Comparison of ENCODE assay signal across 2 cellular contexts in the genomic region with DNA sequence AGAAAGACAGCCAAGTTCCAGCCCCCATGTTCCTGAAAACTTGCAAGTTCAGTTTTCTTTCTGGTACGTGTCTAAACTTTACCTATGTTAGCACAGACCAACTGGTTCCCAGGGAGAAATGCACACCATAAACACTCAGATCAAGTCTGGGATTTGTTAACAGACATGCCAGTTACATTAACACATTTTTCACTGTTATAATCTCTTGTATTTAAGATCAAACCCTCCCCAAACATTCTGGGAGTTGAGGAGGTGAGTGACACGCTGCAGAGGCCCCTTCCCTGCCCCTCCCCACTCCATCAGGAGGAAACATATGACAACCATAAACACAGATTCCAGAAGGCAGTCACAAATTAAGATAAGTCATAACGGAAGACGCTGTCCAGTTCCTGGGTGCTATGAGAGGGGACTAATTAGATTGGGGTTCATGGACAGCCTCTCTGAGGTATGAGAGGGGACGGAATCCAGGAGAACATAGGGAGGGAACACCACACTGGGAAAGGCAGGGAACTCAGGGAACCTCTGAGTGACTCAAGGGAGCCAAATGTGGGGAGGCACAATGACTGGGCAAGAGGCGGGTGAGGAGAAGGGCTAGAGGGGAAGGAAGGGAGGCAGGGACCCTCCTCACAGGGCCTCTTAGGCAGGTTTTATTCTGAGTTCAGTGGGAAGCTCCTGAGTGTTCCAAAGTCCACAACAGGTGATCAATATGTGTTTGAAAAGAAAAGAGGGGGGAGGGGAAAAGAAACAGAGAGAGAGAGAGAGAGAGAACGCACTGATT.
TF ChIP-seq lines count a peak whose summit lies in the region.

No MANE protein-coding gene starts in this region.

TF ChIP-seq in GM23338, 12 proteins besides CTCF, POLR2A, EP300 and RAD21 (continues in another document):
- TF ChIP-seq, protein P1, sequence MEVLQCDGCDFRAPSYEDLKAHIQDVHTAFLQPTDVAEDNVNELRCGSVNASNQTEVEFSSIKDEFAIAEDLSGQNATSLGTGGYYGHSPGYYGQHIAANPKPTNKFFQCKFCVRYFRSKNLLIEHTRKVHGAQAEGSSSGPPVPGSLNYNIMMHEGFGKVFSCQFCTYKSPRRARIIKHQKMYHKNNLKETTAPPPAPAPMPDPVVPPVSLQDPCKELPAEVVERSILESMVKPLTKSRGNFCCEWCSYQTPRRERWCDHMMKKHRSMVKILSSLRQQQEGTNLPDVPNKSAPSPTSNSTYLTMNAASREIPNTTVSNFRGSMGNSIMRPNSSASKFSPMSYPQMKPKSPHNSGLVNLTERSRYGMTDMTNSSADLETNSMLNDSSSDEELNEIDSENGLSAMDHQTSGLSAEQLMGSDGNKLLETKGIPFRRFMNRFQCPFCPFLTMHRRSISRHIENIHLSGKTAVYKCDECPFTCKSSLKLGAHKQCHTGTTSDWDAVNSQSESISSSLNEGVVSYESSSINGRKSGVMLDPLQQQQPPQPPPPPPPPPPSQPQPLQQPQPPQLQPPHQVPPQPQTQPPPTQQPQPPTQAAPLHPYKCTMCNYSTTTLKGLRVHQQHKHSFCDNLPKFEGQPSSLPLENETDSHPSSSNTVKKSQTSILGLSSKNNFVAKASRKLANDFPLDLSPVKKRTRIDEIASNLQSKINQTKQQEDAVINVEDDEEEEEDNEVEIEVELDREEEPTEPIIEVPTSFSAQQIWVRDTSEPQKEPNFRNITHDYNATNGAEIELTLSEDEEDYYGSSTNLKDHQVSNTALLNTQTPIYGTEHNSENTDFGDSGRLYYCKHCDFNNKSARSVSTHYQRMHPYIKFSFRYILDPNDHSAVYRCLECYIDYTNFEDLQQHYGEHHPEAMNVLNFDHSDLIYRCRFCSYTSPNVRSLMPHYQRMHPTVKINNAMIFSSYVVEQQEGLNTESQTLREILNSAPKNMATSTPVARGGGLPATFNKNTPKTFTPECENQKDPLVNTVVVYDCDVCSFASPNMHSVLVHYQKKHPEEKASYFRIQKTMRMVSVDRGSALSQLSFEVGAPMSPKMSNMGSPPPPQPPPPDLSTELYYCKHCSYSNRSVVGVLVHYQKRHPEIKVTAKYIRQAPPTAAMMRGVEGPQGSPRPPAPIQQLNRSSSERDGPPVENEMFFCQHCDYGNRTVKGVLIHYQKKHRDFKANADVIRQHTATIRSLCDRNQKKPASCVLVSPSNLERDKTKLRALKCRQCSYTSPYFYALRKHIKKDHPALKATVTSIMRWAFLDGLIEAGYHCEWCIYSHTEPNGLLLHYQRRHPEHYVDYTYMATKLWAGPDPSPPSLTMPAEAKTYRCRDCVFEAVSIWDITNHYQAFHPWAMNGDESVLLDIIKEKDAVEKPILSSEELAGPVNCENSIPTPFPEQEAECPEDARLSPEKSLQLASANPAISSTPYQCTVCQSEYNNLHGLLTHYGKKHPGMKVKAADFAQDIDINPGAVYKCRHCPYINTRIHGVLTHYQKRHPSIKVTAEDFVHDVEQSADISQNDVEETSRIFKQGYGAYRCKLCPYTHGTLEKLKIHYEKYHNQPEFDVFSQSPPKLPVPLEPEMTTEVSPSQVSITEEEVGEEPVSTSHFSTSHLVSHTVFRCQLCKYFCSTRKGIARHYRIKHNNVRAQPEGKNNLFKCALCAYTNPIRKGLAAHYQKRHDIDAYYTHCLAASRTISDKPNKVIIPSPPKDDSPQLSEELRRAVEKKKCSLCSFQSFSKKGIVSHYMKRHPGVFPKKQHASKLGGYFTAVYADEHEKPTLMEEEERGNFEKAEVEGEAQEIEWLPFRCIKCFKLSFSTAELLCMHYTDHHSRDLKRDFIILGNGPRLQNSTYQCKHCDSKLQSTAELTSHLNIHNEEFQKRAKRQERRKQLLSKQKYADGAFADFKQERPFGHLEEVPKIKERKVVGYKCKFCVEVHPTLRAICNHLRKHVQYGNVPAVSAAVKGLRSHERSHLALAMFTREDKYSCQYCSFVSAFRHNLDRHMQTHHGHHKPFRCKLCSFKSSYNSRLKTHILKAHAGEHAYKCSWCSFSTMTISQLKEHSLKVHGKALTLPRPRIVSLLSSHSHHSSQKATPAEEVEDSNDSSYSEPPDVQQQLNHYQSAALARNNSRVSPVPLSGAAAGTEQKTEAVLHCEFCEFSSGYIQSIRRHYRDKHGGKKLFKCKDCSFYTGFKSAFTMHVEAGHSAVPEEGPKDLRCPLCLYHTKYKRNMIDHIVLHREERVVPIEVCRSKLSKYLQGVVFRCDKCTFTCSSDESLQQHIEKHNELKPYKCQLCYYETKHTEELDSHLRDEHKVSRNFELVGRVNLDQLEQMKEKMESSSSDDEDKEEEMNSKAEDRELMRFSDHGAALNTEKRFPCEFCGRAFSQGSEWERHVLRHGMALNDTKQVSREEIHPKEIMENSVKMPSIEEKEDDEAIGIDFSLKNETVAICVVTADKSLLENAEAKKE (CRISPR knock-in tag; IDR thresholded peaks at IDR 0.05): no peak
- TF ChIP-seq EZH2 (IDR thresholded peaks at IDR 0.05; ENCODE audit: low read depth, unreplicated experiment) (no peak), JUNB (IDR thresholded peaks at IDR 0.05; ENCODE audit: unreplicated experiment) (no peak), EZH2phosphoT487 (IDR thresholded peaks at IDR 0.05; ENCODE audit: unreplicated experiment) (no peak), STAT1 (IDR thresholded peaks at IDR 0.05; ENCODE audit: unreplicated experiment) (no peak), CREB1 (CRISPR knock-in tag; IDR thresholded peaks at IDR 0.05; ENCODE audit: low read depth) (no peak), ZNF331 (CRISPR knock-in tag; IDR thresholded peaks at IDR 0.05; ENCODE audit: low read depth) (no peak), NANOG (IDR thresholded peaks at IDR 0.05; ENCODE audit: borderline replicate concordance) (no peak)
- TF ChIP-seq, protein P2, sequence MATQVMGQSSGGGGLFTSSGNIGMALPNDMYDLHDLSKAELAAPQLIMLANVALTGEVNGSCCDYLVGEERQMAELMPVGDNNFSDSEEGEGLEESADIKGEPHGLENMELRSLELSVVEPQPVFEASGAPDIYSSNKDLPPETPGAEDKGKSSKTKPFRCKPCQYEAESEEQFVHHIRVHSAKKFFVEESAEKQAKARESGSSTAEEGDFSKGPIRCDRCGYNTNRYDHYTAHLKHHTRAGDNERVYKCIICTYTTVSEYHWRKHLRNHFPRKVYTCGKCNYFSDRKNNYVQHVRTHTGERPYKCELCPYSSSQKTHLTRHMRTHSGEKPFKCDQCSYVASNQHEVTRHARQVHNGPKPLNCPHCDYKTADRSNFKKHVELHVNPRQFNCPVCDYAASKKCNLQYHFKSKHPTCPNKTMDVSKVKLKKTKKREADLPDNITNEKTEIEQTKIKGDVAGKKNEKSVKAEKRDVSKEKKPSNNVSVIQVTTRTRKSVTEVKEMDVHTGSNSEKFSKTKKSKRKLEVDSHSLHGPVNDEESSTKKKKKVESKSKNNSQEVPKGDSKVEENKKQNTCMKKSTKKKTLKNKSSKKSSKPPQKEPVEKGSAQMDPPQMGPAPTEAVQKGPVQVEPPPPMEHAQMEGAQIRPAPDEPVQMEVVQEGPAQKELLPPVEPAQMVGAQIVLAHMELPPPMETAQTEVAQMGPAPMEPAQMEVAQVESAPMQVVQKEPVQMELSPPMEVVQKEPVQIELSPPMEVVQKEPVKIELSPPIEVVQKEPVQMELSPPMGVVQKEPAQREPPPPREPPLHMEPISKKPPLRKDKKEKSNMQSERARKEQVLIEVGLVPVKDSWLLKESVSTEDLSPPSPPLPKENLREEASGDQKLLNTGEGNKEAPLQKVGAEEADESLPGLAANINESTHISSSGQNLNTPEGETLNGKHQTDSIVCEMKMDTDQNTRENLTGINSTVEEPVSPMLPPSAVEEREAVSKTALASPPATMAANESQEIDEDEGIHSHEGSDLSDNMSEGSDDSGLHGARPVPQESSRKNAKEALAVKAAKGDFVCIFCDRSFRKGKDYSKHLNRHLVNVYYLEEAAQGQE (IDR thresholded peaks at IDR 0.05; ENCODE audit: unreplicated experiment): no peak

TF ChIP-seq in WTC11, 78 proteins besides CTCF, POLR2A, EP300 and RAD21:
- TF ChIP-seq ZBTB21 (CRISPR knock-in tag; IDR thresholded peaks at IDR 0.05; ENCODE audit: borderline replicate concordance): no peak
